10 cellular contexts compared by ENCODE assay signal in the genomic region with DNA sequence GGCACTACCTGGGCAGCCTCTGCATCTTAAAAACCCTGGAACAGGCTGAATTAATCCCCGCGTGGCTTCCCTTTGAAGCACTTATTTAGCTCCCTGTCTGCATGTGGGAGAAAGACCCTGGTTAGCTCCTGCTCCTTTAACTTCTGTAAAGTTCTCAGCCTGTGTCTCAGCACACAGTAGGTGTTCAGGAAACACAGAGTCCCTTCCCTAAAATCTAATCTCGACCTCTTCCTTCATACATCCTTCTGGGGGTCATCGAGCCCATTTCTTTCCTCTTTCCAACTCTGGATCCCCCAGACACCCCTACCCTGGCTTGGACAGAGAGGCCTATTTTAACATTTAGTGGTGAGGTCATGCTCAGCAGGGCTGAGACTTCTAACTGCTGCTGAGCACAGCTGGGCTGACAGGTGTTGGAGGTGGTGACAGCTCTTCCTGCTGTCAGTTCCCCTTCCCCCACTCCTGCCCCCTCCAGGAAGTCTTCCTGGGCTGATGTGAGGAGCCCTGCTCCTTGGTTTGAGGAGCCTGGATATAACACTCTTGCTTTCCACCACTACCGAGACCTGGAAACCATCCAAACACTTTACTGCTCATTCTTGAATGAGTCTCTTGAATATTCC. TPM values are rescaled to one million over a fixed set of nuclear protein-coding genes. Genes with fewer than 3 reads are reported as not detected.
DNase-seq lines count a peak whose midpoint lies in the region; ATAC-seq and TF ChIP-seq lines count a peak whose summit lies in the region.
"Had no signal": no experiment of that assay in that cellular context is flagged by ENCODE, and none has a peak within 500 bp of the region (broad histone marks: within the 10 kb centered on the region; RNA-seq: fewer than 3 reads in every experiment).

No MANE protein-coding gene starts in this region.

- H3K9me3 ChIP-seq in Loucy (ENCODE audit: insufficient read depth, low read depth, low read length), result no peaks in the 10 kb centered on the region

- peak overlapping the region; percentile 95 for H3K4me2 ChIP-seq in Loucy (ENCODE audit: low read depth, low read length, poor library complexity, severe bottlenecking)

- peaks cover 65% of the 10 kb centered on the region for H3K4me1 ChIP-seq in Loucy (ENCODE audit: insufficient read depth, low read length, poor library complexity, severe bottlenecking)

- H4K20me1 ChIP-seq in Loucy (ENCODE audit: insufficient read depth, low read length, poor library complexity, severe bottlenecking), result peaks cover 33% of the 10 kb centered on the region

- H3K79me2 ChIP-seq in Loucy (ENCODE audit: insufficient read depth, low read length), result peaks cover 87% of the 10 kb centered on the region

- peaks cover 16% of the 10 kb centered on the region for H3K36me3 Mint-ChIP-seq in activated CD4-positive, alpha-beta T cell treated with anti-CD3 and anti-CD28 coated beads, Interleukin-2, amount 10 ng/mL, durations not matched to agents 24 days and 14 days (ENCODE audit: low read depth)
- peaks cover 63% of the 10 kb centered on the region for H3K36me3 Mint-ChIP-seq in activated naive CD8-positive, alpha-beta T cell treated with anti-CD3 and anti-CD28 coated beads for 36 hours
- peaks cover 3 to 4% of the 10 kb centered on the region in 2 donors for H3K36me3 Mint-ChIP-seq in stimulated activated naive B cell treated with anti-CD40 and anti-IgM and Interleukin-4, amounts not matched to agents 10 μg/mL and 1 μg/mL and 100 μg/mL, for 72 hours
- no peaks in the 10 kb centered on the region for H3K36me3 Mint-ChIP-seq in progenitor cell of endocrine pancreas (ENCODE audit: insufficient read depth)

- no peaks in the 10 kb centered on the region for H3K27me3 Mint-ChIP-seq in activated CD4-positive, alpha-beta T cell treated with anti-CD3 and anti-CD28 coated beads, Interleukin-2, amount 10 ng/mL, durations not matched to agents 24 days and 14 days
- H3K27me3 Mint-ChIP-seq in activated naive CD8-positive, alpha-beta T cell treated with anti-CD3 and anti-CD28 coated beads for 36 hours, result peaks cover 7% of the 10 kb centered on the region
- peaks cover 0 to 7% of the 10 kb centered on the region in 2 donors for H3K27me3 Mint-ChIP-seq in stimulated activated naive B cell treated with anti-CD40 and anti-IgM and Interleukin-4, amounts not matched to agents 10 μg/mL and 1 μg/mL and 100 μg/mL, for 72 hours
- peaks cover 7% of the 10 kb centered on the region for H3K27me3 Mint-ChIP-seq in progenitor cell of endocrine pancreas

- peak overlapping the region; percentile 87 for H3K4me3 Mint-ChIP-seq in activated CD4-positive, alpha-beta T cell treated with anti-CD3 and anti-CD28 coated beads, Interleukin-2, amount 10 ng/mL, durations not matched to agents 24 days and 14 days
- H3K4me3 Mint-ChIP-seq in activated naive CD8-positive, alpha-beta T cell treated with anti-CD3 and anti-CD28 coated beads for 36 hours, result peak overlapping the region; percentile 55
- peak overlapping the region; percentile 19 to 20 for H3K4me3 Mint-ChIP-seq in stimulated activated naive B cell treated with anti-CD40 and anti-IgM and Interleukin-4, amounts not matched to agents 10 μg/mL and 1 μg/mL and 100 μg/mL, for 72 hours
- H3K4me3 Mint-ChIP-seq in progenitor cell of endocrine pancreas (ENCODE audit: low read depth), result no peak overlapping the region

- peaks cover 59% of the 10 kb centered on the region for H3K4me1 Mint-ChIP-seq in activated CD4-positive, alpha-beta T cell treated with anti-CD3 and anti-CD28 coated beads, Interleukin-2, amount 10 ng/mL, durations not matched to agents 24 days and 14 days
- H3K4me1 Mint-ChIP-seq in activated naive CD8-positive, alpha-beta T cell treated with anti-CD3 and anti-CD28 coated beads for 36 hours, result peaks cover 54% of the 10 kb centered on the region
- H3K4me1 Mint-ChIP-seq in stimulated activated naive B cell treated with anti-CD40 and anti-IgM and Interleukin-4, amounts not matched to agents 10 μg/mL and 1 μg/mL and 100 μg/mL, for 72 hours, result peaks cover 61 to 76% of the 10 kb centered on the region in 2 donors
- peaks cover 3% of the 10 kb centered on the region for H3K4me1 Mint-ChIP-seq in progenitor cell of endocrine pancreas (ENCODE audit: low read depth)

- no peak for TF ChIP-seq CTCF in Loucy (conservative IDR thresholded peaks at IDR 0.05; ENCODE audit: low read length)
- no peak for TF ChIP-seq CTCF in progenitor cell of endocrine pancreas (IDR thresholded peaks at IDR 0.05; ENCODE audit: unreplicated experiment)

- peaks cover 24% of the 10 kb centered on the region for H3F3A ChIP-seq in Loucy (ENCODE audit: low read depth)

- peak overlapping the region; percentile 93 for H3K4me3 ChIP-seq in Loucy (ENCODE audit: low read length, poor library complexity, severe bottlenecking)

- H3K27ac Mint-ChIP-seq in activated CD4-positive, alpha-beta T cell treated with anti-CD3 and anti-CD28 coated beads, Interleukin-2, amount 10 ng/mL, durations not matched to agents 24 days and 14 days, result peak overlapping the region; percentile 92
- peak overlapping the region; percentile 49 for H3K27ac Mint-ChIP-seq in activated naive CD8-positive, alpha-beta T cell treated with anti-CD3 and anti-CD28 coated beads for 36 hours
- peak overlapping the region; percentile 39 for H3K27ac Mint-ChIP-seq in stimulated activated naive B cell treated with anti-CD40 and anti-IgM and Interleukin-4, amounts not matched to agents 10 μg/mL and 1 μg/mL and 100 μg/mL, for 72 hours
- H3K27ac Mint-ChIP-seq in progenitor cell of endocrine pancreas, result no peak overlapping the region

- intact Hi-C loops in activated CD4-positive, alpha-beta T cell treated with anti-CD3 and anti-CD28 coated beads, Interleukin-2, amount 10 ng/mL, durations not matched to agents 24 days and 14 days (cut with micrococcal nuclease), result loop anchor here (5.0 kb wide), 1 partner anchor 183 kb away; the partner anchor contains the start of gene HNRNPR

- no peaks in the 10 kb centered on the region for H3K9me3 Mint-ChIP-seq in activated CD4-positive, alpha-beta T cell treated with anti-CD3 and anti-CD28 coated beads, Interleukin-2, amount 10 ng/mL, durations not matched to agents 24 days and 14 days
- no peaks in the 10 kb centered on the region for H3K9me3 Mint-ChIP-seq in activated naive CD8-positive, alpha-beta T cell treated with anti-CD3 and anti-CD28 coated beads for 36 hours
- H3K9me3 Mint-ChIP-seq in stimulated activated naive B cell treated with anti-CD40 and anti-IgM and Interleukin-4, amounts not matched to agents 10 μg/mL and 1 μg/mL and 100 μg/mL, for 72 hours, result no peaks in the 10 kb centered on the region
- H3K9me3 Mint-ChIP-seq in progenitor cell of endocrine pancreas (ENCODE audit: low read depth), result no peaks in the 10 kb centered on the region

- DNase-seq in activated CD4-positive, alpha-beta T cell treated with anti-CD3 and anti-CD28 coated beads, Interleukin-2, amount 10 ng/mL, durations not matched to agents 24 days and 14 days, result peak; percentile 76
- no peak for DNase-seq in activated CD4-positive, alpha-beta T cell treated with anti-CD3 and anti-CD28 coated beads, Interleukin-2, amount 50 U/mL, for 1 hour
- DNase-seq in activated naive CD8-positive, alpha-beta T cell treated with anti-CD3 and anti-CD28 coated beads for 36 hours, result no peak
- DNase-seq in stimulated activated naive B cell treated with anti-CD40 and anti-IgM and Interleukin-4, amounts not matched to agents 10 μg/mL and 1 μg/mL and 100 μg/mL, for 72 hours, result no peak
- no peak for DNase-seq in AG20443 (ENCODE audit: low spot score)
- no peak for DNase-seq in progenitor cell of endocrine pancreas (ENCODE audit: low spot score, unreplicated experiment)
- DNase-seq: NCI-H446 treated with DMSO at 0.1 percent for 48 hours, substantia nigra had no signal

- H2AFZ ChIP-seq in Loucy (ENCODE audit: low read length), result no peak overlapping the region

- H3K9me2 ChIP-seq in Loucy (replicated peaks; ENCODE audit: low read depth, low read length), result no peaks in the 10 kb centered on the region

- peaks cover 5% of the 10 kb centered on the region for H3K27me3 ChIP-seq in Loucy (ENCODE audit: insufficient read depth, low read length, poor library complexity, severe bottlenecking)

- peak overlapping the region; percentile 98 for H3K9ac ChIP-seq in Loucy (ENCODE audit: low read depth, low read length, poor library complexity, severe bottlenecking)

- peak in 1 of 2 donors; percentile 17 for ATAC-seq in stimulated activated naive B cell treated with anti-CD40 and anti-IgM and Interleukin-4, amounts not matched to agents 10 μg/mL and 1 μg/mL and 100 μg/mL, for 72 hours (replicated peaks)
- no peak for ATAC-seq in GM19397 (IDR thresholded peaks at IDR 0.05; ENCODE audit: unreplicated experiment)

- peaks cover 31% of the 10 kb centered on the region; the same call in 1 of the 2 replicates for H3K36me3 ChIP-seq in Loucy (ENCODE audit: insufficient read depth, low read length)

RNA-seq across cellular contexts. Expression of gene E2F2, which starts 5.4 kb away (rescaled TPM):
- total RNA-seq in activated CD4-positive, alpha-beta T cell treated with anti-CD3 and anti-CD28 coated beads, Interleukin-2, amount 10 ng/mL, durations not matched to agents 24 days and 14 days, result 30.4 and 33.7 TPM in 2 replicates
- total RNA-seq in activated naive CD8-positive, alpha-beta T cell treated with anti-CD3 and anti-CD28 coated beads for 36 hours, result 10 to 100 TPM; 36.1 to 37.5 TPM
- total RNA-seq in progenitor cell of endocrine pancreas, result 7.8 and 9.7 TPM in 2 replicates

RNA-seq across cellular contexts. Expression of gene ID3, which starts 33.6 kb away (rescaled TPM):
- total RNA-seq in activated CD4-positive, alpha-beta T cell treated with anti-CD3 and anti-CD28 coated beads, Interleukin-2, amount 10 ng/mL, durations not matched to agents 24 days and 14 days, result 21.2 and 23.5 TPM in 2 replicates
- total RNA-seq in activated naive CD8-positive, alpha-beta T cell treated with anti-CD3 and anti-CD28 coated beads for 36 hours, result 10 to 100 TPM; 59.1 to 59.5 TPM
- total RNA-seq in progenitor cell of endocrine pancreas, result 420 and 434 TPM in 2 replicates

RNA-seq across cellular contexts. Expression of gene ASAP3, which starts 41.7 kb away (rescaled TPM):
- 0.40 and 0.63 TPM in 2 replicates for total RNA-seq in activated CD4-positive, alpha-beta T cell treated with anti-CD3 and anti-CD28 coated beads, Interleukin-2, amount 10 ng/mL, durations not matched to agents 24 days and 14 days
- 1 to 10 TPM; 1.2 to 2.2 TPM for total RNA-seq in activated naive CD8-positive, alpha-beta T cell treated with anti-CD3 and anti-CD28 coated beads for 36 hours
- total RNA-seq in progenitor cell of endocrine pancreas, result 63.4 and 67.8 TPM in 2 replicates

Comparison
In these comparisons a context has a peak if more than half of its experiments do, and no peak if none do; other contexts are left out.
1. RNA of gene ASAP3, which starts 41.7 kb away (total RNA-seq): 63.4 to 67.8 TPM in progenitor cell of endocrine pancreas; 1.2 to 2.2 TPM in activated naive CD8-positive, alpha-beta T cell treated with anti-CD3 and anti-CD28 coated beads for 36 hours and 0.40 to 0.63 TPM in activated CD4-positive, alpha-beta T cell treated with anti-CD3 and anti-CD28 coated beads, Interleukin-2, amount 10 ng/mL, durations not matched to agents 24 days and 14 days; every median in the first group is over 10 times any median in the second.